16 cellular contexts compared by ENCODE assay signal in the genomic region with DNA sequence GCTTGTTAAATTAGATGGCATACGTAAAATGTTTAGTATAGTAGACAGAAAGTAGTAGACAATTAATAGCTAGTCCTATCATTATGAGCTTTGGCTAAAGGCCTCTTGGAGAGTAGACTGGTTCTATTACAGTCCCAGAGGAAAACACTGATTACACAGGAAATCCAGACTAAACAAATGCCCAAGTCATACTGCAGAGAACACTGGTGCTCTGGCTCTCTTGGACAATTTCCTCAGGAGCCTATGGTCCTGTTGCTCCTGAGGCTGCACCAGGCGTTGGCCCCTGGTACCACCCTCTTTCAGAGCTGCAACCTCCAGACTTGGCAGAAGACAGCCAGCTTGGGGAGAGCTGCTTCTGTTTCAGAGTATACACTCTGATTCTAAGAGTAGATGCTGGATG. TPM values are rescaled to one million over a fixed set of nuclear protein-coding genes. Genes with fewer than 3 reads are reported as not detected.
DNase-seq lines count a peak whose midpoint lies in the region; ATAC-seq, FAIRE-seq and TF ChIP-seq lines count a peak whose summit lies in the region.
"Had no signal": no experiment of that assay in that cellular context is flagged by ENCODE, and none has a peak within 500 bp of the region (broad histone marks: within the 10 kb centered on the region; RNA-seq: fewer than 3 reads in every experiment).

No MANE protein-coding gene starts in this region.

- no peaks in the 10 kb centered on the region for H3K27me3 Mint-ChIP-seq in activated naive CD8-positive, alpha-beta T cell
- no peaks in the 10 kb centered on the region for H3K27me3 Mint-ChIP-seq in activated naive CD8-positive, alpha-beta T cell treated with anti-CD3 and anti-CD28 coated beads for 36 hours
- H3K27me3 Mint-ChIP-seq in natural killer cell (ENCODE audit: low read depth in 2 of 2): no peaks in the 10 kb centered on the region

- CTCF ChIA-PET in GM12878 (lab: Yijun Ruan, JAX): no interaction called here

- SMC1A ChIA-PET in GM12878 (lab: Charles Lee; ENCODE audit: uncharacterized antibody, unreplicated experiment): interaction anchor here (0.5 to 1.2 kb wide), 3 partner anchors 12 to 122 kb away, joined by 3 read pairs; no protein-coding TSS in a partner anchor

- intact Hi-C loops in GM12878 (cut with micrococcal nuclease; ENCODE audit: unreplicated experiment): no loop called here
- intact Hi-C loops in sciatic nerve (cut with DNase I): no loop called here
- intact Hi-C loops in natural killer cell (cut with micrococcal nuclease): no loop called here

- no peaks in the 10 kb centered on the region; the same call in none of the 2 replicates for H3K79me2 ChIP-seq in GM12878 (ENCODE audit: control insufficient read depth, insufficient read depth, low read length)

- no peak overlapping the region for H3K4me3 Mint-ChIP-seq in activated naive CD8-positive, alpha-beta T cell
- H3K4me3 Mint-ChIP-seq in activated naive CD8-positive, alpha-beta T cell treated with anti-CD3 and anti-CD28 coated beads for 36 hours: no peak overlapping the region
- no peak overlapping the region for H3K4me3 Mint-ChIP-seq in natural killer cell

- TF ChIP-seq RAD21 in GM12878 (IDR thresholded peaks at IDR 0.05; ENCODE audit: insufficient read depth, low read depth, low read length): no peak

- H3K9me3 Mint-ChIP-seq in activated naive CD8-positive, alpha-beta T cell (ENCODE audit: low read depth): no peaks in the 10 kb centered on the region
- no peaks in the 10 kb centered on the region for H3K9me3 Mint-ChIP-seq in activated naive CD8-positive, alpha-beta T cell treated with anti-CD3 and anti-CD28 coated beads for 36 hours
- no peaks in the 10 kb centered on the region for H3K9me3 Mint-ChIP-seq in natural killer cell

- DNase-seq in activated naive CD8-positive, alpha-beta T cell treated with anti-CD3 and anti-CD28 coated beads for 36 hours: no peak
- DNase-seq in GM12891 (ENCODE audit: insufficient read length, low spot score) (no peak), GM12878 (ENCODE audit: low read depth, low spot score) (no peak), sciatic nerve (ENCODE audit: low spot score) (no peak), G401 (ENCODE audit: low spot score) (no peak), GM19239 (ENCODE audit: insufficient read length, low spot score) (no peak), natural killer cell (no peak)
- DNase-seq: Calu3, DMS53, GOT3, NCI-H1417, NCI-H187 treated with DMSO at 0.1 percent for 48 hours, NCI-H345, OCI-M1 had no signal

- no peak; the same call in 1 of the 2 replicates for TF ChIP-seq POLR2A in GM12891 (IDR thresholded peaks at IDR 0.05; ENCODE audit: low read depth, low read length)
- TF ChIP-seq POLR2A in GM12878 (IDR thresholded peaks at IDR 0.05; ENCODE audit: low read depth, low read length): no peak

- H3K36me3 Mint-ChIP-seq in activated naive CD8-positive, alpha-beta T cell: peaks cover 15% of the 10 kb centered on the region
- peaks cover 68% of the 10 kb centered on the region for H3K36me3 Mint-ChIP-seq in activated naive CD8-positive, alpha-beta T cell treated with anti-CD3 and anti-CD28 coated beads for 36 hours
- peaks cover 42% of the 10 kb centered on the region for H3K36me3 Mint-ChIP-seq in natural killer cell

- peaks cover 48% of the 10 kb centered on the region for H3K4me1 Mint-ChIP-seq in activated naive CD8-positive, alpha-beta T cell (ENCODE audit: low read depth)
- peaks cover 35% of the 10 kb centered on the region for H3K4me1 Mint-ChIP-seq in activated naive CD8-positive, alpha-beta T cell treated with anti-CD3 and anti-CD28 coated beads for 36 hours
- H3K4me1 Mint-ChIP-seq in natural killer cell: peaks cover 0 to 6% of the 10 kb centered on the region in 2 donors

- TF ChIP-seq CTCF in GM12878 (IDR thresholded peaks at IDR 0.05 in 2 of 3, conservative IDR thresholded peaks at IDR 0.05 in 1 of 3; ENCODE audit: control insufficient read depth in 2 of 3, extremely low read depth in 1 of 3, insufficient read depth in 1 of 3, low read depth in 3 of 3, low read length in 3 of 3): no peak
- no peak for TF ChIP-seq CTCF in natural killer cell (IDR thresholded peaks at IDR 0.05)

- H3K9ac ChIP-seq in GM12878 (ENCODE audit: control insufficient read depth, insufficient read depth, low read length): no peak overlapping the region

- FAIRE-seq in GM12891 (lab: Jason Lieb, UNC) (no peak), GM12878 (lab: Jason Lieb, UNC) (no peak), GM19239 (lab: Jason Lieb, UNC) (no peak)
- FAIRE-seq: GM18507 had no signal

- RAD21 ChIA-PET in GM12878 (lab: Charles Lee; ENCODE audit: unreplicated experiment): interaction anchor here (2.1 kb wide), 1 partner anchor 121 kb away, joined by 6 read pairs; no protein-coding TSS in a partner anchor

- POLR2A ChIA-PET in GM12878 (lab: Charles Lee): interaction anchor here (0.6 to 1.0 kb wide), 2 partner anchors 11 to 47 kb away, joined by 3 to 5 read pairs; no protein-coding TSS in a partner anchor

- H3K9me3 ChIP-seq in GM12878 (replicated peaks; ENCODE audit: control insufficient read depth, insufficient read depth, low read length): no peaks in the 10 kb centered on the region

- no TSS peak for BruUV-seq in GM12878 (replicated peaks; lab: Mats Ljungman, UMichigan)

- H3K4me1 ChIP-seq in GM12878 (ENCODE audit: control insufficient read depth, insufficient read depth, low read length): no peaks in the 10 kb centered on the region

- H2AFZ ChIP-seq in GM12878 (ENCODE audit: control insufficient read depth, low read depth, low read length): no peak overlapping the region

- no peaks in the 10 kb centered on the region for H3K27me3 ChIP-seq in GM12878 (replicated peaks in 1 of 2; ENCODE audit: control insufficient read depth in 2 of 2, insufficient read depth in 2 of 2, low read length in 1 of 2)

- peaks cover 10% of the 10 kb centered on the region for H4K20me1 ChIP-seq in GM12878 (ENCODE audit: control insufficient read depth, insufficient read depth)

- H3K36me3 ChIP-seq in GM12878 (ENCODE audit: control insufficient read depth in 2 of 2, insufficient read depth in 2 of 2, low read length in 1 of 2): peaks cover 41 to 85% of the 10 kb centered on the region in 2 experiments

- WGBS in GM12878 (ENCODE audit: insufficient coverage, insufficient replicate concordance, low lambda C conversion rate, missing lambda C conversion rate): 100% methylated on average over 2 of the region's 2 CpGs

- no peak overlapping the region for H3K4me3 ChIP-seq in GM12878

- in situ Hi-C loops in GM12878 (cut with MboI) (no loop called here), G401 (cut with HindIII; ENCODE audit: low sequenced_read_pairs) (no loop called here)

- no peak overlapping the region for H3K4me2 ChIP-seq in GM12878 (ENCODE audit: control insufficient read depth, insufficient read depth)

- H3K27ac ChIP-seq in GM12878 (ENCODE audit: control insufficient read depth, insufficient read depth): no peak overlapping the region

- TF ChIP-seq EP300 in GM12878 (IDR thresholded peaks at IDR 0.05; ENCODE audit: borderline replicate concordance in 1 of 2, control insufficient read depth in 1 of 2, low read depth in 2 of 2, low read length in 2 of 2): no peak

- ATAC-seq in GM12878 (no peak), sciatic nerve (peak; percentile 33), natural killer cell (no peak)

- peak overlapping the region; percentile 41 for H3K27ac Mint-ChIP-seq in activated naive CD8-positive, alpha-beta T cell
- H3K27ac Mint-ChIP-seq in activated naive CD8-positive, alpha-beta T cell treated with anti-CD3 and anti-CD28 coated beads for 36 hours: no peak overlapping the region
- no peak overlapping the region for H3K27ac Mint-ChIP-seq in natural killer cell

TF ChIP-seq in GM12891, 5 proteins besides CTCF, POLR2A, EP300 and RAD21:
- TF ChIP-seq TAF1 (IDR thresholded peaks at IDR 0.05; ENCODE audit: low read depth, low read length) (no peak), PAX5 (IDR thresholded peaks at IDR 0.05; ENCODE audit: insufficient read depth, low read length, severe bottlenecking) (no peak), POU2F2 (IDR thresholded peaks at IDR 0.05; ENCODE audit: low read depth, low read length) (no peak), SPI1 (IDR thresholded peaks at IDR 0.05; ENCODE audit: low read depth, low read length) (no peak), POLR2AphosphoS5 (IDR thresholded peaks at IDR 0.05; ENCODE audit: low read depth, low read length) (peak; percentile 65; the same call in 1 of the 2 replicates)

TF ChIP-seq in GM12878, 131 proteins besides CTCF, POLR2A, EP300 and RAD21 (continues in another document):
- 0 out of 2 replicates have a peak, but pooled peaks have one; percentile 20 for TF ChIP-seq POLR2AphosphoS5 (IDR thresholded peaks at IDR 0.05; ENCODE audit: low read length)

RNA-seq across cellular contexts. Expression of a gene that starts 41.8 kb away (rescaled TPM):
- 100 to 1,000 TPM; 383 to 389 TPM for total RNA-seq in activated naive CD8-positive, alpha-beta T cell treated with anti-CD3 and anti-CD28 coated beads for 36 hours
- polyA plus RNA-seq in GM12891 (2012; ENCODE audit: low read depth, missing spikeins): 320 TPM
- total RNA-seq in GM12878 (2013; cell fraction: nucleolus; rRNA removed): 234 and 236 TPM in 2 replicates
- total RNA-seq in GM12878 (2014; rRNA removed) (266 and 304 TPM in 2 replicates), GM12878 (2014; rRNA removed; fragmentation: Illumina TruSeq; extraction: Trizol) (249 and 277 TPM in 2 replicates), GM12878 (2021) (309 and 336 TPM in 2 replicates), sciatic nerve (54.5 TPM), natural killer cell (10 to 100 TPM; 49.1 to 91.6 (median 86.2) TPM)
- 185 TPM for polyA plus RNA-seq in GM12878 (2011; ENCODE audit: low read depth)
- polyA plus RNA-seq in GM12878 (2011; rRNA removed) (398 and 422 TPM in 2 replicates), GM12878 (2014; fragmentation: Illumina TruSeq; extraction: Trizol) (337 and 410 TPM in 2 replicates), GM12878 (2014; fragmentation: Nextera tagmentation; extraction: Ambion mirVana) (100 to 1,000 TPM in 1 of 2 experiments, 10 to 100 TPM in 1; 81.8 to 102 TPM), GM12878 (2014; rRNA removed) (243 and 305 TPM in 2 replicates), GM12878 (2016; fragmentation: Nextera tagmentation; extraction: Ambion mirVana) (100 to 1,000 TPM; 318 to 326 TPM)
- 272 and 306 TPM in 2 replicates for polyA plus RNA-seq in GM12878 (2011; cell fraction: cytosol; rRNA removed)
- 395 and 414 TPM in 2 replicates for polyA plus RNA-seq in GM12878 (2011; cell fraction: nucleus; rRNA removed)
- polyA plus RNA-seq in GM12878 (2012): 237 and 268 TPM in 2 replicates
- polyA minus RNA-seq in GM12878 (2011; rRNA and poly(A)+ RNA removed): 452 and 493 TPM in 2 replicates
- polyA minus RNA-seq in GM12878 (2011; cell fraction: cytosol; rRNA and poly(A)+ RNA removed): 179 and 200 TPM in 2 replicates
- 391 and 520 TPM in 2 replicates for polyA minus RNA-seq in GM12878 (2011; cell fraction: nucleus; rRNA and poly(A)+ RNA removed)
- 37.8 and 39.3 TPM in 2 replicates for total RNA-seq in G401 (2014; rRNA removed; shearing (Covaris generic))
